ENCODE assay signal across 17 cellular contexts in genomic region chr9:91258448-91258847, GRCh38.
"Had no signal": no experiment of that assay in that cellular context is flagged by ENCODE, and none has a peak within 500 bp of the region (broad histone marks: within the 10 kb centered on the region; RNA-seq: fewer than 3 reads in every experiment).

No MANE protein-coding gene starts in this region.

- H3K9me3 Mint-ChIP-seq: activated T-cell treated with anti-CD3 and anti-CD28 coated beads, Interleukin-2, amount 50 U/mL, for 24 hours; endodermal cell; natural killer cell treated with Interleukin-12 subunit alpha and Interleukin-12 subunit beta and Interleukin-15 and Interleukin-18, amount 100 ng/mL, for 72 hours; stimulated activated memory B cell treated with anti-CD40 and anti-IgM and Interleukin-4, amounts not matched to agents 10 μg/mL and 1 μg/mL and 100 μg/mL, for 72 hours had no signal

- ATAC-seq: activated CD8-positive, alpha-beta T cell treated with anti-CD3 and anti-CD28 coated beads, Interleukin-2, amount 10 ng/mL, durations not matched to agents 7 days and 5 days; foreskin keratinocyte; left colon; natural killer cell treated with Interleukin-12 subunit alpha and Interleukin-12 subunit beta and Interleukin-15 and Interleukin-18, amount 100 ng/mL, for 72 hours; stimulated activated memory B cell treated with anti-CD40 and anti-IgM and Interleukin-4, amounts not matched to agents 10 μg/mL and 1 μg/mL and 100 μg/mL, for 72 hours had no signal

- DNase-seq: activated CD4-positive, alpha-beta T cell treated with anti-CD3 and anti-CD28 coated beads, Interleukin-2, amount 10 ng/mL, durations not matched to agents 24 days and 14 days; activated CD4-positive, CD25-positive, alpha-beta regulatory T cell; activated CD8-positive, alpha-beta T cell treated with anti-CD3 and anti-CD28 coated beads, Interleukin-2, amount 10 ng/mL, durations not matched to agents 7 days and 5 days; activated naive CD4-positive, alpha-beta T cell treated with Interleukin-2 at 50 U/mL for 16 hours; activated T-cell treated with anti-CD3 and anti-CD28 coated beads, Interleukin-2, amount 50 U/mL, for 24 hours; anterior cingulate cortex; caudate nucleus; endodermal cell; foreskin keratinocyte; hypothalamus; islet precursor cell; left colon; spleen; stimulated activated CD4-positive, alpha-beta T cell treated with anti-CD3 and anti-CD28 coated beads, Interleukin-4, amount 100 ng/mL, for 4 hours had no signal

- H3K27ac Mint-ChIP-seq: activated CD4-positive, alpha-beta T cell treated with anti-CD3 and anti-CD28 coated beads, Interleukin-2, amount 10 ng/mL, durations not matched to agents 24 days and 14 days; activated CD8-positive, alpha-beta T cell treated with anti-CD3 and anti-CD28 coated beads, Interleukin-2, amount 10 ng/mL, durations not matched to agents 7 days and 5 days; activated T-cell treated with anti-CD3 and anti-CD28 coated beads, Interleukin-2, amount 50 U/mL, for 24 hours; brain; endodermal cell had no signal

- H3K4me3 Mint-ChIP-seq: activated CD4-positive, alpha-beta T cell treated with anti-CD3 and anti-CD28 coated beads, Interleukin-2, amount 10 ng/mL, durations not matched to agents 24 days and 14 days; activated CD8-positive, alpha-beta T cell treated with anti-CD3 and anti-CD28 coated beads, Interleukin-2, amount 10 ng/mL, durations not matched to agents 7 days and 5 days; activated T-cell treated with anti-CD3 and anti-CD28 coated beads, Interleukin-2, amount 50 U/mL, for 24 hours; brain; endodermal cell; natural killer cell treated with Interleukin-12 subunit alpha and Interleukin-12 subunit beta and Interleukin-15 and Interleukin-18, amount 100 ng/mL, for 72 hours; stimulated activated memory B cell treated with anti-CD40 and anti-IgM and Interleukin-4, amounts not matched to agents 10 μg/mL and 1 μg/mL and 100 μg/mL, for 72 hours had no signal

- H3K27me3 Mint-ChIP-seq: activated CD4-positive, alpha-beta T cell treated with anti-CD3 and anti-CD28 coated beads, Interleukin-2, amount 10 ng/mL, durations not matched to agents 24 days and 14 days; activated T-cell treated with anti-CD3 and anti-CD28 coated beads, Interleukin-2, amount 50 U/mL, for 24 hours; brain; natural killer cell treated with Interleukin-12 subunit alpha and Interleukin-12 subunit beta and Interleukin-15 and Interleukin-18, amount 100 ng/mL, for 72 hours; stimulated activated memory B cell treated with anti-CD40 and anti-IgM and Interleukin-4, amounts not matched to agents 10 μg/mL and 1 μg/mL and 100 μg/mL, for 72 hours had no signal
